ENCODE assay signal across 1 cellular context in genomic region chr22:29470159-29470855, GRCh38.
TF ChIP-seq lines count a peak whose summit lies in the region.

No MANE protein-coding gene starts in this region.

TF ChIP-seq in HepG2, 621 proteins besides CTCF, POLR2A, EP300 and RAD21 (continued from another document and continues in another):
- TF ChIP-seq ZBED4 (CRISPR knock-in tag; IDR thresholded peaks at IDR 0.05; ENCODE audit: borderline replicate concordance) = no peak
- TF ChIP-seq TERF1 (CRISPR knock-in tag; IDR thresholded peaks at IDR 0.05) = no peak
- no peak for TF ChIP-seq ZNF496 (CRISPR knock-in tag; IDR thresholded peaks at IDR 0.05; ENCODE audit: insufficient replicate concordance)
- no peak for TF ChIP-seq KDM5A (IDR thresholded peaks at IDR 0.05; ENCODE audit: borderline replicate concordance, low read length)
- no peak for TF ChIP-seq ELK4 (CRISPR knock-in tag; IDR thresholded peaks at IDR 0.05; ENCODE audit: borderline replicate concordance)
- no peak for TF ChIP-seq AHR (CRISPR knock-in tag; IDR thresholded peaks at IDR 0.05)
- peak; percentile 42 for TF ChIP-seq SALL1 (CRISPR knock-in tag; IDR thresholded peaks at IDR 0.05)
- no peak for TF ChIP-seq CERS6 (CRISPR knock-in tag; IDR thresholded peaks at IDR 0.05)
- TF ChIP-seq SMAD9 (CRISPR knock-in tag; IDR thresholded peaks at IDR 0.05) = no peak
- TF ChIP-seq STAG1 (CRISPR knock-in tag; IDR thresholded peaks at IDR 0.05) = peak; percentile 59
- TF ChIP-seq HOXA5 (CRISPR knock-in tag; IDR thresholded peaks at IDR 0.05) = 0 out of 2 replicates have a peak, but pooled peaks have one; percentile 27
- TF ChIP-seq MEIS2 (CRISPR knock-in tag; IDR thresholded peaks at IDR 0.05) = no peak
- TF ChIP-seq MYC (CRISPR knock-in tag; IDR thresholded peaks at IDR 0.05; ENCODE audit: borderline replicate concordance) = no peak
- TF ChIP-seq ZNF432 (CRISPR knock-in tag; IDR thresholded peaks at IDR 0.05; ENCODE audit: borderline replicate concordance) = no peak
- no peak for TF ChIP-seq NR2F2 (IDR thresholded peaks at IDR 0.05; ENCODE audit: borderline replicate concordance, low read depth)
- no peak for TF ChIP-seq ZNF615 (CRISPR knock-in tag; IDR thresholded peaks at IDR 0.05; ENCODE audit: borderline replicate concordance)
- no peak for TF ChIP-seq KIAA2018 (CRISPR knock-in tag; IDR thresholded peaks at IDR 0.05; ENCODE audit: borderline replicate concordance)
- no peak for TF ChIP-seq SIX4 (CRISPR knock-in tag; IDR thresholded peaks at IDR 0.05)
- 0 out of 2 replicates have a peak, but pooled peaks have one; percentile 45 for TF ChIP-seq PRDM10 (CRISPR knock-in tag; IDR thresholded peaks at IDR 0.05; ENCODE audit: low read depth)
- no peak for TF ChIP-seq PHF21A (CRISPR knock-in tag; IDR thresholded peaks at IDR 0.05)
- no peak for TF ChIP-seq ZNF318 (CRISPR knock-in tag; IDR thresholded peaks at IDR 0.05)
- TF ChIP-seq KLF9 (CRISPR knock-in tag; IDR thresholded peaks at IDR 0.05; ENCODE audit: low read depth) = no peak
- TF ChIP-seq GABPB1 (CRISPR knock-in tag; IDR thresholded peaks at IDR 0.05) = peak; percentile 66; the same call in 1 of the 2 replicates
- TF ChIP-seq RNF2 (conservative IDR thresholded peaks at IDR 0.05; ENCODE audit: low read depth) = no peak
